Comparison of ENCODE assay signal across 20 cellular contexts in the genomic region with DNA sequence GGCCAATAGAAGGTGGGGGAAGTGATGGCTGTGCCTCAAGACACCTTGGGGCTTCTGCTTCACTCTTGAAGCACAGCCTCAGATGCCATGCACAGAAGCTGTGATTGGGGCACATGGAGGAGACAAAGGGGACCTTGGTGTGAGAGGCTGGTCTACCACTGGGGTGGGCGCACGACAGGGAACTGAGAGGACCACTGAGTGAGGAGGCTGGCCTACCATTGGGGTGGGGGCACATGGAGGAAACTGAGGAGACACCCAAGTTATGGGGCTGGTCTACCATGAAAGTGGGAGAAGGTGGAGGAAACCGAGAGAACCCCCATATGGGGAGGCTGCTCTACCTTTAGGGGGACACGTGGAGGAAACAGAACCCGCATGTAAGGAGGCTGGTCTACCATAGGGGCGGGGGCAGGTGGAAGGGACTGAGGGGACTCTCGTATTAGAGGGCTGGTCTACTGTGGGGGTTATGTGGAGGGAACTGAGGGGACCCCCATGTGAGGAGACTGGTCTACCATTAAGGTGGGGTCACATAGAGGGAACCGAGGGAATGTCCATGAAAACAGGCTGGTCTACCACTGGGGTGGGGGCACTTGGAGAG.
"Had no signal": no experiment of that assay in that cellular context is flagged by ENCODE, and none has a peak within 500 bp of the region (broad histone marks: within the 10 kb centered on the region; RNA-seq: fewer than 3 reads in every experiment).

No MANE protein-coding gene starts in this region.

- H3K4me3 Mint-ChIP-seq: activated T-helper 17 cell treated with anti-CD3 and anti-CD28 coated beads, Interleukin-2, amount 50 U/mL, for 72 hours; immature natural killer cell; mesothelial cell of epicardium; stimulated activated naive CD8-positive, alpha-beta T cell treated with anti-CD3 and anti-CD28 coated beads, Interleukin-15, Interleukin-2, amounts not matched to agents 100 ng/mL and 50 ng/mL, for 24 hours; T-helper 1 cell treated with Interleukin-12 subunit alpha and Interleukin-12 subunit beta and Interleukin-4 antibody, amounts not matched to agents 30 μg/mL and 1 μg/mL, for 36 hours had no signal

- H3K27ac Mint-ChIP-seq: activated T-helper 17 cell treated with anti-CD3 and anti-CD28 coated beads, Interleukin-2, amount 50 U/mL, for 72 hours; immature natural killer cell; mesothelial cell of epicardium; stimulated activated naive CD8-positive, alpha-beta T cell treated with anti-CD3 and anti-CD28 coated beads, Interleukin-15, Interleukin-2, amounts not matched to agents 100 ng/mL and 50 ng/mL, for 24 hours; T-helper 1 cell treated with Interleukin-12 subunit alpha and Interleukin-12 subunit beta and Interleukin-4 antibody, amounts not matched to agents 30 μg/mL and 1 μg/mL, for 36 hours had no signal

- H2AFZ ChIP-seq: parathyroid adenoma had no signal

- H3K4me1 ChIP-seq: colonic mucosa, parathyroid adenoma, upper lobe of left lung had no signal

- H3K27me3 ChIP-seq: colonic mucosa, upper lobe of left lung had no signal

- H3K79me2 ChIP-seq: parathyroid adenoma had no signal

- H3K9ac ChIP-seq: parathyroid adenoma had no signal

- H3K27ac ChIP-seq: colonic mucosa, parathyroid adenoma, upper lobe of left lung, WERI-Rb-1 had no signal

- FAIRE-seq: endothelial cell of umbilical vein, small intestine had no signal

- H3K4me1 Mint-ChIP-seq: activated T-helper 17 cell treated with anti-CD3 and anti-CD28 coated beads, Interleukin-2, amount 50 U/mL, for 72 hours; immature natural killer cell; mesothelial cell of epicardium had no signal

- H3K36me3 Mint-ChIP-seq: mesothelial cell of epicardium had no signal

- H3K4me3 ChIP-seq: colonic mucosa, lung, upper lobe of left lung had no signal

- ATAC-seq: activated T-helper 17 cell treated with anti-CD3 and anti-CD28 coated beads, Interleukin-2, amount 50 U/mL, for 72 hours; left cardiac atrium had no signal

- H3K9me3 ChIP-seq: colonic mucosa had no signal

- DNase-seq: activated CD4-positive, alpha-beta T cell treated with anti-CD3 and anti-CD28 coated beads for 48 hours; activated naive CD4-positive, alpha-beta T cell treated with anti-CD3 and anti-CD28 coated beads, Interleukin-2, amount 50 U/mL, for 16 hours; caudate nucleus; colonic mucosa; effector CD4-positive, alpha-beta T cell; foreskin fibroblast; immature natural killer cell; retina; SHP77 treated with DMSO at 0.1 percent for 48 hours; small intestine; upper lobe of left lung; WERI-Rb-1 had no signal

- H3K36me3 ChIP-seq: colonic mucosa, upper lobe of left lung, WERI-Rb-1 had no signal
